2 cellular contexts compared by ENCODE assay signal in genomic region chrX:134622056-134622812, GRCh38.
A peak's percentile ranks its signal among the peaks of the same experiment; 100 is the strongest.
TF ChIP-seq lines count a peak whose summit lies in the region.

No MANE protein-coding gene starts in this region.

TF ChIP-seq in GM23338, 12 proteins besides CTCF, POLR2A, EP300 and RAD21:
- TF ChIP-seq EZH2 (IDR thresholded peaks at IDR 0.05; ENCODE audit: low read depth, unreplicated experiment), result no peak
- TF ChIP-seq ZNF114 (CRISPR knock-in tag; IDR thresholded peaks at IDR 0.05), result no peak
- no peak for TF ChIP-seq NANOG (IDR thresholded peaks at IDR 0.05; ENCODE audit: borderline replicate concordance)
- TF ChIP-seq REST (IDR thresholded peaks at IDR 0.05; ENCODE audit: unreplicated experiment), result no peak
- no peak for TF ChIP-seq EZH2phosphoT487 (IDR thresholded peaks at IDR 0.05; ENCODE audit: unreplicated experiment)

TF ChIP-seq in K562, 482 proteins besides CTCF, POLR2A, EP300 and RAD21 (continues in another document):
- TF ChIP-seq NCOR1 (IDR thresholded peaks at IDR 0.05) (0 out of 2 replicates have a peak, but pooled peaks have one; percentile 32), FOSL1 (tag; conservative IDR thresholded peaks at IDR 0.05) (peak; percentile 94), NR4A1 (CRISPR knock-in tag; IDR thresholded peaks at IDR 0.05) (no peak), NR4A1 (tag; IDR thresholded peaks at IDR 0.05) (0 out of 2 replicates have a peak, but pooled peaks have one; percentile 39), ZNF143 (CRISPR knock-in tag; IDR thresholded peaks at IDR 0.05) (no peak), MEIS2 (IDR thresholded peaks at IDR 0.05; ENCODE audit: partially characterized antibody) (no peak), NCOA4 (IDR thresholded peaks at IDR 0.05; ENCODE audit: partially characterized antibody) (no peak), ZFP36 (IDR thresholded peaks at IDR 0.05; ENCODE audit: low read depth, low read length, partially characterized antibody) (no peak), FOXJ3 (CRISPR knock-in tag; IDR thresholded peaks at IDR 0.05) (no peak), C11orf30 (IDR thresholded peaks at IDR 0.05; ENCODE audit: low read depth) (peak; percentile 95), HNRNPL (IDR thresholded peaks at IDR 0.05; ENCODE audit: low read depth, low read length) (no peak), KDM2B (CRISPR knock-in tag; IDR thresholded peaks at IDR 0.05) (no peak), POLR3G (IDR thresholded peaks at IDR 0.05; ENCODE audit: extremely low read depth, insufficient read length, insufficient replicate concordance) (no peak), U2AF2 (optimal IDR thresholded peaks at IDR 0.05; ENCODE audit: low read depth, low read length) (no peak), BACH1 (tag; IDR thresholded peaks at IDR 0.05) (peak; percentile 96), KLF1 (tag; IDR thresholded peaks at IDR 0.05) (no peak), ZNF354B (CRISPR knock-in tag; IDR thresholded peaks at IDR 0.05) (no peak), ZNF780A (CRISPR knock-in tag; IDR thresholded peaks at IDR 0.05) (no peak), ZNF146 (CRISPR knock-in tag; IDR thresholded peaks at IDR 0.05; ENCODE audit: unreplicated experiment) (no peak), ETV5 (CRISPR knock-in tag; IDR thresholded peaks at IDR 0.05; ENCODE audit: low read depth) (no peak), KDM5B (IDR thresholded peaks at IDR 0.05; ENCODE audit: insufficient replicate concordance, low read depth, low read length) (no peak), DIDO1 (tag; IDR thresholded peaks at IDR 0.05; ENCODE audit: low read depth) (no peak), ZNF639 (CRISPR knock-in tag; conservative IDR thresholded peaks at IDR 0.05 in 1 of 2, IDR thresholded peaks at IDR 0.05 in 1 of 2) (peak in 1 of 2 experiments; percentile 35; a peak in 1 of 4 replicates), ZFP91 (CRISPR knock-in tag; IDR thresholded peaks at IDR 0.05) (no peak), RBBP5 (IDR thresholded peaks at IDR 0.05; ENCODE audit: borderline replicate concordance, insufficient read depth, low read length, poor library complexity, severe bottlenecking) (no peak), GATA2 (CRISPR knock-in tag; IDR thresholded peaks at IDR 0.05) (no peak), ZNF239 (CRISPR knock-in tag; IDR thresholded peaks at IDR 0.05) (no peak), ZNF57 (CRISPR knock-in tag; IDR thresholded peaks at IDR 0.05) (no peak), TEAD4 (IDR thresholded peaks at IDR 0.05; ENCODE audit: low read length) (peak; percentile 63; the same call in 1 of the 2 replicates), TEAD4 (CRISPR knock-in tag; IDR thresholded peaks at IDR 0.05; ENCODE audit: borderline replicate concordance) (no peak), ZNF316 (IDR thresholded peaks at IDR 0.05) (peak; percentile 97), ZEB2 (IDR thresholded peaks at IDR 0.05) (no peak), SMARCE1 (IDR thresholded peaks at IDR 0.05) (peak; percentile 71), NFE2 (IDR thresholded peaks at IDR 0.05; ENCODE audit: low read depth) (peak; percentile 82), DDX20 (tag; IDR thresholded peaks at IDR 0.05; ENCODE audit: low read depth) (no peak), ZNF445 (CRISPR knock-in tag; IDR thresholded peaks at IDR 0.05; ENCODE audit: low read depth) (no peak), GTF2E2 (tag; IDR thresholded peaks at IDR 0.05) (no peak), ZMIZ1 (IDR thresholded peaks at IDR 0.05; ENCODE audit: low read depth in 2 of 2, low read length in 2 of 2) (no peak), ZNF436 (CRISPR knock-in tag; IDR thresholded peaks at IDR 0.05) (no peak), RBM25 (IDR thresholded peaks at IDR 0.05; ENCODE audit: low read depth, low read length, severe bottlenecking) (no peak), HDAC3 (IDR thresholded peaks at IDR 0.05; ENCODE audit: borderline replicate concordance, partially characterized antibody) (no peak), BHLHE40 (IDR thresholded peaks at IDR 0.05; ENCODE audit: low read length) (no peak), HEY1 (CRISPR knock-in tag; IDR thresholded peaks at IDR 0.05; ENCODE audit: borderline replicate concordance) (no peak), PHF8 (IDR thresholded peaks at IDR 0.05; ENCODE audit: borderline replicate concordance, low read length) (no peak), TCF7 (IDR thresholded peaks at IDR 0.05; ENCODE audit: borderline replicate concordance) (no peak)
- TF ChIP-seq, protein P1, sequence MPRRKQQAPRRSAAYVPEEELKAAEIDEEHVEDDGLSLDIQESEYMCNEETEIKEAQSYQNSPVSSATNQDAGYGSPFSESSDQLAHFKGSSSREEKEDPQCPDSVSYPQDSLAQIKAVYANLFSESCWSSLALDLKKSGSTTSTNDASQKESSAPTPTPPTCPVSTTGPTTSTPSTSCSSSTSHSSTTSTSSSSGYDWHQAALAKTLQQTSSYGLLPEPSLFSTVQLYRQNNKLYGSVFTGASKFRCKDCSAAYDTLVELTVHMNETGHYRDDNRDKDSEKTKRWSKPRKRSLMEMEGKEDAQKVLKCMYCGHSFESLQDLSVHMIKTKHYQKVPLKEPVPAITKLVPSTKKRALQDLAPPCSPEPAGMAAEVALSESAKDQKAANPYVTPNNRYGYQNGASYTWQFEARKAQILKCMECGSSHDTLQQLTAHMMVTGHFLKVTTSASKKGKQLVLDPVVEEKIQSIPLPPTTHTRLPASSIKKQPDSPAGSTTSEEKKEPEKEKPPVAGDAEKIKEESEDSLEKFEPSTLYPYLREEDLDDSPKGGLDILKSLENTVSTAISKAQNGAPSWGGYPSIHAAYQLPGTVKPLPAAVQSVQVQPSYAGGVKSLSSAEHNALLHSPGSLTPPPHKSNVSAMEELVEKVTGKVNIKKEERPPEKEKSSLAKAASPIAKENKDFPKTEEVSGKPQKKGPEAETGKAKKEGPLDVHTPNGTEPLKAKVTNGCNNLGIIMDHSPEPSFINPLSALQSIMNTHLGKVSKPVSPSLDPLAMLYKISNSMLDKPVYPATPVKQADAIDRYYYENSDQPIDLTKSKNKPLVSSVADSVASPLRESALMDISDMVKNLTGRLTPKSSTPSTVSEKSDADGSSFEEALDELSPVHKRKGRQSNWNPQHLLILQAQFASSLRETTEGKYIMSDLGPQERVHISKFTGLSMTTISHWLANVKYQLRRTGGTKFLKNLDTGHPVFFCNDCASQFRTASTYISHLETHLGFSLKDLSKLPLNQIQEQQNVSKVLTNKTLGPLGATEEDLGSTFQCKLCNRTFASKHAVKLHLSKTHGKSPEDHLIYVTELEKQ (CRISPR knock-in tag; IDR thresholded peaks at IDR 0.05), result 0 out of 2 replicates have a peak, but pooled peaks have one; percentile 32
- TF ChIP-seq, protein P2, sequence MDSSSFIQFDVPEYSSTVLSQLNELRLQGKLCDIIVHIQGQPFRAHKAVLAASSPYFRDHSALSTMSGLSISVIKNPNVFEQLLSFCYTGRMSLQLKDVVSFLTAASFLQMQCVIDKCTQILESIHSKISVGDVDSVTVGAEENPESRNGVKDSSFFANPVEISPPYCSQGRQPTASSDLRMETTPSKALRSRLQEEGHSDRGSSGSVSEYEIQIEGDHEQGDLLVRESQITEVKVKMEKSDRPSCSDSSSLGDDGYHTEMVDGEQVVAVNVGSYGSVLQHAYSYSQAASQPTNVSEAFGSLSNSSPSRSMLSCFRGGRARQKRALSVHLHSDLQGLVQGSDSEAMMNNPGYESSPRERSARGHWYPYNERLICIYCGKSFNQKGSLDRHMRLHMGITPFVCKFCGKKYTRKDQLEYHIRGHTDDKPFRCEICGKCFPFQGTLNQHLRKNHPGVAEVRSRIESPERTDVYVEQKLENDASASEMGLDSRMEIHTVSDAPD (CRISPR knock-in tag; IDR thresholded peaks at IDR 0.05), result no peak
- TF ChIP-seq, protein P3, sequence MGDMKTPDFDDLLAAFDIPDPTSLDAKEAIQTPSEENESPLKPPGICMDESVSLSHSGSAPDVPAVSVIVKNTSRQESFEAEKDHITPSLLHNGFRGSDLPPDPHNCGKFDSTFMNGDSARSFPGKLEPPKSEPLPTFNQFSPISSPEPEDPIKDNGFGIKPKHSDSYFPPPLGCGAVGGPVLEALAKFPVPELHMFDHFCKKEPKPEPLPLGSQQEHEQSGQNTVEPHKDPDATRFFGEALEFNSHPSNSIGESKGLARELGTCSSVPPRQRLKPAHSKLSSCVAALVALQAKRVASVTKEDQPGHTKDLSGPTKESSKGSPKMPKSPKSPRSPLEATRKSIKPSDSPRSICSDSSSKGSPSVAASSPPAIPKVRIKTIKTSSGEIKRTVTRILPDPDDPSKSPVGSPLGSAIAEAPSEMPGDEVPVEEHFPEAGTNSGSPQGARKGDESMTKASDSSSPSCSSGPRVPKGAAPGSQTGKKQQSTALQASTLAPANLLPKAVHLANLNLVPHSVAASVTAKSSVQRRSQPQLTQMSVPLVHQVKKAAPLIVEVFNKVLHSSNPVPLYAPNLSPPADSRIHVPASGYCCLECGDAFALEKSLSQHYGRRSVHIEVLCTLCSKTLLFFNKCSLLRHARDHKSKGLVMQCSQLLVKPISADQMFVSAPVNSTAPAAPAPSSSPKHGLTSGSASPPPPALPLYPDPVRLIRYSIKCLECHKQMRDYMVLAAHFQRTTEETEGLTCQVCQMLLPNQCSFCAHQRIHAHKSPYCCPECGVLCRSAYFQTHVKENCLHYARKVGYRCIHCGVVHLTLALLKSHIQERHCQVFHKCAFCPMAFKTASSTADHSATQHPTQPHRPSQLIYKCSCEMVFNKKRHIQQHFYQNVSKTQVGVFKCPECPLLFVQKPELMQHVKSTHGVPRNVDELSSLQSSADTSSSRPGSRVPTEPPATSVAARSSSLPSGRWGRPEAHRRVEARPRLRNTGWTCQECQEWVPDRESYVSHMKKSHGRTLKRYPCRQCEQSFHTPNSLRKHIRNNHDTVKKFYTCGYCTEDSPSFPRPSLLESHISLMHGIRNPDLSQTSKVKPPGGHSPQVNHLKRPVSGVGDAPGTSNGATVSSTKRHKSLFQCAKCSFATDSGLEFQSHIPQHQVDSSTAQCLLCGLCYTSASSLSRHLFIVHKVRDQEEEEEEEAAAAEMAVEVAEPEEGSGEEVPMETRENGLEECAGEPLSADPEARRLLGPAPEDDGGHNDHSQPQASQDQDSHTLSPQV (IDR thresholded peaks at IDR 0.05), result 0 out of 2 replicates have a peak, but pooled peaks have one; percentile 65
- TF ChIP-seq, protein P4, sequence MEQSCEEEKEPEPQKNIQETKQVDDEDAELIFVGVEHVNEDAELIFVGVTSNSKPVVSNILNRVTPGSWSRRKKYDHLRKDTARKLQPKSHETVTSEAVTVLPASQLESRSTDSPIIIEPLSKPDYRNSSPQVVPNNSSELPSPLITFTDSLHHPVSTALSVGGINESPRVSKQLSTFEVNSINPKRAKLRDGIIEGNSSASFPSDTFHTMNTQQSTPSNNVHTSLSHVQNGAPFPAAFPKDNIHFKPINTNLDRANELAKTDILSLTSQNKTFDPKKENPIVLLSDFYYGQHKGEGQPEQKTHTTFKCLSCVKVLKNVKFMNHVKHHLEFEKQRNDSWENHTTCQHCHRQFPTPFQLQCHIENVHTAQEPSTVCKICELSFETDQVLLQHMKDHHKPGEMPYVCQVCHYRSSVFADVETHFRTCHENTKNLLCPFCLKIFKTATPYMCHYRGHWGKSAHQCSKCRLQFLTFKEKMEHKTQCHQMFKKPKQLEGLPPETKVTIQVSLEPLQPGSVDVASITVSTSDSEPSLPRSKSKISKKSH (CRISPR knock-in tag; IDR thresholded peaks at IDR 0.05), result no peak
